In the genomic region with DNA sequence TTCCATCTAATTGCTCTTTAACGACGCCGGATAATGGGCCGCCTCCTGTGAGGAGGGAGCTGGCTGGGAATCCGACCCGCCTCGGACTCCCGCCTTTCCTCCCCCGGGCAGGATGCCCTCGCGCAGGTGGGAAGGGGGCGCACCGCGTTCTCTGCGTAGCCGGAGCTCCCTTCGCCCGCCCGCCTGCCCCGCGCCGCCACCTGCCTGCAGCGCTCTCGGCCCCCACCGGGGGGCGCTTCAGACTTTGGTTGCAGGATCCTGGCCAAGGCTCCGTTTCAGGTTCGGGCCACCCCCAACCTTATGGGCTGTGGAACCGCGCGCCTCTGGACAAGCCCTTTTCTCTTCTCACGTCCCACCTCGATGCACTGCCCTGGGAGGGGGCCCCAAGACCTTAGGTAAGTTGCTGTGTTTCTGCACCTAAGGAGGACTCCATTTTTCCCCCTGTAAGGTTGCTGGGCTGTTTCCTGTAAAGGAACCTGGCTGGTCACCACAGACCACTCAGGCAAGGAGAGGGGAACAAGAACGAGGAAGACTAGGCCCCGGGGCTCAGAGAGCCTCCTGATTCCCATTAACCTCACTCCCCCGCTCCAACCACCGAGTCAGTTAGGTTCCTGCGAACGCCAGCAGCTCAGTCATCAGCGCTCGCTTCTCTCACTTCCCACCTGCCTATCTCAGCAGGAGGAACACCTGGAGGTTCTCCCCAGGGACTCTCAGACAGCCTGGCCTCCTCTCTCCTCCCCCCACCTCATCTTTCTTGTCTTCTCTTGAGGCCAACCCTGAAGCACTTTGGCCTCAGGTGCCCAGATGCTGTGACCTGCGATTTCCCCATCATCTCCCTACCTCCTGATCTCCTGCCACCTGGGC, we compare ENCODE assay signal across 1 cellular context.
TF ChIP-seq lines count a peak whose summit lies in the region.

No MANE protein-coding gene starts in this region.

TF ChIP-seq in HepG2, 621 proteins besides CTCF, POLR2A, EP300 and RAD21 (continued from another document and continues in another):
- TF ChIP-seq, protein P1, sequence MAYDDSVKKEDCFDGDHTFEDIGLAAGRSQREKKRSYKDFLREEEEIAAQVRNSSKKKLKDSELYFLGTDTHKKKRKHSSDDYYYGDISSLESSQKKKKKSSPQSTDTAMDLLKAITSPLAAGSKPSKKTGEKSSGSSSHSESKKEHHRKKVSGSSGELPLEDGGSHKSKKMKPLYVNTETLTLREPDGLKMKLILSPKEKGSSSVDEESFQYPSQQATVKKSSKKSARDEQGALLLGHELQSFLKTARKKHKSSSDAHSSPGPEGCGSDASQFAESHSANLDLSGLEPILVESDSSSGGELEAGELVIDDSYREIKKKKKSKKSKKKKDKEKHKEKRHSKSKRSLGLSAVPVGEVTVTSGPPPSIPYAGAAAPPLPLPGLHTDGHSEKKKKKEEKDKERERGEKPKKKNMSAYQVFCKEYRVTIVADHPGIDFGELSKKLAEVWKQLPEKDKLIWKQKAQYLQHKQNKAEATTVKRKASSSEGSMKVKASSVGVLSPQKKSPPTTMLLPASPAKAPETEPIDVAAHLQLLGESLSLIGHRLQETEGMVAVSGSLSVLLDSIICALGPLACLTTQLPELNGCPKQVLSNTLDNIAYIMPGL (CRISPR knock-in tag; IDR thresholded peaks at IDR 0.05; ENCODE audit: borderline replicate concordance in 1 of 2, low read depth in 1 of 2), result peak; percentile 50 to 78; a peak in 3 of 4 replicates
- TF ChIP-seq, protein P2, sequence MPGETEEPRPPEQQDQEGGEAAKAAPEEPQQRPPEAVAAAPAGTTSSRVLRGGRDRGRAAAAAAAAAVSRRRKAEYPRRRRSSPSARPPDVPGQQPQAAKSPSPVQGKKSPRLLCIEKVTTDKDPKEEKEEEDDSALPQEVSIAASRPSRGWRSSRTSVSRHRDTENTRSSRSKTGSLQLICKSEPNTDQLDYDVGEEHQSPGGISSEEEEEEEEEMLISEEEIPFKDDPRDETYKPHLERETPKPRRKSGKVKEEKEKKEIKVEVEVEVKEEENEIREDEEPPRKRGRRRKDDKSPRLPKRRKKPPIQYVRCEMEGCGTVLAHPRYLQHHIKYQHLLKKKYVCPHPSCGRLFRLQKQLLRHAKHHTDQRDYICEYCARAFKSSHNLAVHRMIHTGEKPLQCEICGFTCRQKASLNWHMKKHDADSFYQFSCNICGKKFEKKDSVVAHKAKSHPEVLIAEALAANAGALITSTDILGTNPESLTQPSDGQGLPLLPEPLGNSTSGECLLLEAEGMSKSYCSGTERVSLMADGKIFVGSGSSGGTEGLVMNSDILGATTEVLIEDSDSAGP (CRISPR knock-in tag; IDR thresholded peaks at IDR 0.05; ENCODE audit: borderline replicate concordance), result peak; percentile 41; the same call in 1 of the 2 replicates
- TF ChIP-seq HNRNPLL (IDR thresholded peaks at IDR 0.05; ENCODE audit: low read depth, low read length, poor library complexity, severe bottlenecking) (peak; percentile 95), MAZ (IDR thresholded peaks at IDR 0.05; ENCODE audit: borderline replicate concordance, low read depth, low read length) (0 out of 2 replicates have a peak, but pooled peaks have one; percentile 32), MAZ (CRISPR knock-in tag; IDR thresholded peaks at IDR 0.05; ENCODE audit: low read depth) (0 out of 2 replicates have a peak, but pooled peaks have one; percentile 35), NFIB (CRISPR knock-in tag; IDR thresholded peaks at IDR 0.05; ENCODE audit: borderline replicate concordance) (no peak), SALL2 (CRISPR knock-in tag; IDR thresholded peaks at IDR 0.05) (peak; percentile 52; the same call in 1 of the 2 replicates), ZNF766 (CRISPR knock-in tag; IDR thresholded peaks at IDR 0.05; ENCODE audit: borderline replicate concordance) (0 out of 2 replicates have a peak, but pooled peaks have one; percentile 39), PCBP2 (optimal IDR thresholded peaks at IDR 0.05; ENCODE audit: low read depth, low read length, poor library complexity, severe bottlenecking) (no peak), ZNF205 (CRISPR knock-in tag; IDR thresholded peaks at IDR 0.05) (0 out of 2 replicates have a peak, but pooled peaks have one; percentile 50), ZSCAN20 (CRISPR knock-in tag; IDR thresholded peaks at IDR 0.05; ENCODE audit: borderline replicate concordance) (peak; percentile 44; the same call in 1 of the 2 replicates), ZFX (CRISPR knock-in tag; IDR thresholded peaks at IDR 0.05; ENCODE audit: low read depth) (no peak), ZZZ3 (CRISPR knock-in tag; IDR thresholded peaks at IDR 0.05; ENCODE audit: borderline replicate concordance) (no peak), YY1 (IDR thresholded peaks at IDR 0.05; ENCODE audit: insufficient read depth, insufficient replicate concordance, low read depth, low read length) (peak; percentile 19), PLRG1 (conservative IDR thresholded peaks at IDR 0.05) (no peak), SMC3 (IDR thresholded peaks at IDR 0.05; ENCODE audit: low read length) (peak; percentile 28; the same call in 1 of the 2 replicates), MIXL1 (CRISPR knock-in tag; IDR thresholded peaks at IDR 0.05) (no peak), KDM2A (CRISPR knock-in tag; IDR thresholded peaks at IDR 0.05; ENCODE audit: borderline replicate concordance, low read depth) (peak; percentile 58; the same call in 1 of the 2 replicates), KAT2B (IDR thresholded peaks at IDR 0.05; ENCODE audit: borderline replicate concordance, low read depth, low read length) (no peak)
- TF ChIP-seq, protein P3, sequence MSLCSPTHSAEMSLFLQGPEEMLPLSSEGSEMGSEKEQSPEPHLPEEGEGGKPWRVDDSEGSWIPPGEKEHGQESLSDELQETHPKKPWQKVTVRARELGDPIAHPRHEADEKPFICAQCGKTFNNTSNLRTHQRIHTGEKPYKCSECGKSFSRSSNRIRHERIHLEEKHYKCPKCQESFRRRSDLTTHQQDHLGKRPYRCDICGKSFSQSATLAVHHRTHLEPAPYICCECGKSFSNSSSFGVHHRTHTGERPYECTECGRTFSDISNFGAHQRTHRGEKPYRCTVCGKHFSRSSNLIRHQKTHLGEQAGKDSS (CRISPR knock-in tag; IDR thresholded peaks at IDR 0.05; ENCODE audit: borderline replicate concordance, low read depth), result no peak
- TF ChIP-seq, protein P4, sequence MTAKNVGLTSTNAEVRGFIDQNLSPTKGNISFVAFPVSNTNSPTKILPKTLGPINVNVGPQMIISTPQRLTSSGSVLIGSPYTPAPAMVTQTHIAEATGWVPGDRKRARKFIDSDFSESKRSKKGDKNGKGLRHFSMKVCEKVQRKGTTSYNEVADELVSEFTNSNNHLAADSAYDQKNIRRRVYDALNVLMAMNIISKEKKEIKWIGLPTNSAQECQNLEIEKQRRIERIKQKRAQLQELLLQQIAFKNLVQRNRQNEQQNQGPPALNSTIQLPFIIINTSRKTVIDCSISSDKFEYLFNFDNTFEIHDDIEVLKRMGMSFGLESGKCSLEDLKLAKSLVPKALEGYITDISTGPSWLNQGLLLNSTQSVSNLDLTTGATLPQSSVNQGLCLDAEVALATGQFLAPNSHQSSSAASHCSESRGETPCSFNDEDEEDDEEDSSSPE (CRISPR knock-in tag; IDR thresholded peaks at IDR 0.05), result peak; percentile 55; the same call in 1 of the 2 replicates
- TF ChIP-seq, protein P5, sequence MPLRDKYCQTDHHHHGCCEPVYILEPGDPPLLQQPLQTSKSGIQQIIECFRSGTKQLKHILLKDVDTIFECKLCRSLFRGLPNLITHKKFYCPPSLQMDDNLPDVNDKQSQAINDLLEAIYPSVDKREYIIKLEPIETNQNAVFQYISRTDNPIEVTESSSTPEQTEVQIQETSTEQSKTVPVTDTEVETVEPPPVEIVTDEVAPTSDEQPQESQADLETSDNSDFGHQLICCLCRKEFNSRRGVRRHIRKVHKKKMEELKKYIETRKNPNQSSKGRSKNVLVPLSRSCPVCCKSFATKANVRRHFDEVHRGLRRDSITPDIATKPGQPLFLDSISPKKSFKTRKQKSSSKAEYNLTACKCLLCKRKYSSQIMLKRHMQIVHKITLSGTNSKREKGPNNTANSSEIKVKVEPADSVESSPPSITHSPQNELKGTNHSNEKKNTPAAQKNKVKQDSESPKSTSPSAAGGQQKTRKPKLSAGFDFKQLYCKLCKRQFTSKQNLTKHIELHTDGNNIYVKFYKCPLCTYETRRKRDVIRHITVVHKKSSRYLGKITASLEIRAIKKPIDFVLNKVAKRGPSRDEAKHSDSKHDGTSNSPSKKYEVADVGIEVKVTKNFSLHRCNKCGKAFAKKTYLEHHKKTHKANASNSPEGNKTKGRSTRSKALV (CRISPR knock-in tag; IDR thresholded peaks at IDR 0.05), result peak; percentile 33; the same call in 1 of the 2 replicates
- TF ChIP-seq, protein P6, sequence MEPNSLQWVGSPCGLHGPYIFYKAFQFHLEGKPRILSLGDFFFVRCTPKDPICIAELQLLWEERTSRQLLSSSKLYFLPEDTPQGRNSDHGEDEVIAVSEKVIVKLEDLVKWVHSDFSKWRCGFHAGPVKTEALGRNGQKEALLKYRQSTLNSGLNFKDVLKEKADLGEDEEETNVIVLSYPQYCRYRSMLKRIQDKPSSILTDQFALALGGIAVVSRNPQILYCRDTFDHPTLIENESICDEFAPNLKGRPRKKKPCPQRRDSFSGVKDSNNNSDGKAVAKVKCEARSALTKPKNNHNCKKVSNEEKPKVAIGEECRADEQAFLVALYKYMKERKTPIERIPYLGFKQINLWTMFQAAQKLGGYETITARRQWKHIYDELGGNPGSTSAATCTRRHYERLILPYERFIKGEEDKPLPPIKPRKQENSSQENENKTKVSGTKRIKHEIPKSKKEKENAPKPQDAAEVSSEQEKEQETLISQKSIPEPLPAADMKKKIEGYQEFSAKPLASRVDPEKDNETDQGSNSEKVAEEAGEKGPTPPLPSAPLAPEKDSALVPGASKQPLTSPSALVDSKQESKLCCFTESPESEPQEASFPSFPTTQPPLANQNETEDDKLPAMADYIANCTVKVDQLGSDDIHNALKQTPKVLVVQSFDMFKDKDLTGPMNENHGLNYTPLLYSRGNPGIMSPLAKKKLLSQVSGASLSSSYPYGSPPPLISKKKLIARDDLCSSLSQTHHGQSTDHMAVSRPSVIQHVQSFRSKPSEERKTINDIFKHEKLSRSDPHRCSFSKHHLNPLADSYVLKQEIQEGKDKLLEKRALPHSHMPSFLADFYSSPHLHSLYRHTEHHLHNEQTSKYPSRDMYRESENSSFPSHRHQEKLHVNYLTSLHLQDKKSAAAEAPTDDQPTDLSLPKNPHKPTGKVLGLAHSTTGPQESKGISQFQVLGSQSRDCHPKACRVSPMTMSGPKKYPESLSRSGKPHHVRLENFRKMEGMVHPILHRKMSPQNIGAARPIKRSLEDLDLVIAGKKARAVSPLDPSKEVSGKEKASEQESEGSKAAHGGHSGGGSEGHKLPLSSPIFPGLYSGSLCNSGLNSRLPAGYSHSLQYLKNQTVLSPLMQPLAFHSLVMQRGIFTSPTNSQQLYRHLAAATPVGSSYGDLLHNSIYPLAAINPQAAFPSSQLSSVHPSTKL (CRISPR knock-in tag; IDR thresholded peaks at IDR 0.05), result 0 out of 2 replicates have a peak, but pooled peaks have one; percentile 9
- TF ChIP-seq, protein P7, sequence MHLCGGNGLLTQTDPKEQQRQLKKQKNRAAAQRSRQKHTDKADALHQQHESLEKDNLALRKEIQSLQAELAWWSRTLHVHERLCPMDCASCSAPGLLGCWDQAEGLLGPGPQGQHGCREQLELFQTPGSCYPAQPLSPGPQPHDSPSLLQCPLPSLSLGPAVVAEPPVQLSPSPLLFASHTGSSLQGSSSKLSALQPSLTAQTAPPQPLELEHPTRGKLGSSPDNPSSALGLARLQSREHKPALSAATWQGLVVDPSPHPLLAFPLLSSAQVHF (CRISPR knock-in tag; IDR thresholded peaks at IDR 0.05), result no peak
- TF ChIP-seq, protein P8, sequence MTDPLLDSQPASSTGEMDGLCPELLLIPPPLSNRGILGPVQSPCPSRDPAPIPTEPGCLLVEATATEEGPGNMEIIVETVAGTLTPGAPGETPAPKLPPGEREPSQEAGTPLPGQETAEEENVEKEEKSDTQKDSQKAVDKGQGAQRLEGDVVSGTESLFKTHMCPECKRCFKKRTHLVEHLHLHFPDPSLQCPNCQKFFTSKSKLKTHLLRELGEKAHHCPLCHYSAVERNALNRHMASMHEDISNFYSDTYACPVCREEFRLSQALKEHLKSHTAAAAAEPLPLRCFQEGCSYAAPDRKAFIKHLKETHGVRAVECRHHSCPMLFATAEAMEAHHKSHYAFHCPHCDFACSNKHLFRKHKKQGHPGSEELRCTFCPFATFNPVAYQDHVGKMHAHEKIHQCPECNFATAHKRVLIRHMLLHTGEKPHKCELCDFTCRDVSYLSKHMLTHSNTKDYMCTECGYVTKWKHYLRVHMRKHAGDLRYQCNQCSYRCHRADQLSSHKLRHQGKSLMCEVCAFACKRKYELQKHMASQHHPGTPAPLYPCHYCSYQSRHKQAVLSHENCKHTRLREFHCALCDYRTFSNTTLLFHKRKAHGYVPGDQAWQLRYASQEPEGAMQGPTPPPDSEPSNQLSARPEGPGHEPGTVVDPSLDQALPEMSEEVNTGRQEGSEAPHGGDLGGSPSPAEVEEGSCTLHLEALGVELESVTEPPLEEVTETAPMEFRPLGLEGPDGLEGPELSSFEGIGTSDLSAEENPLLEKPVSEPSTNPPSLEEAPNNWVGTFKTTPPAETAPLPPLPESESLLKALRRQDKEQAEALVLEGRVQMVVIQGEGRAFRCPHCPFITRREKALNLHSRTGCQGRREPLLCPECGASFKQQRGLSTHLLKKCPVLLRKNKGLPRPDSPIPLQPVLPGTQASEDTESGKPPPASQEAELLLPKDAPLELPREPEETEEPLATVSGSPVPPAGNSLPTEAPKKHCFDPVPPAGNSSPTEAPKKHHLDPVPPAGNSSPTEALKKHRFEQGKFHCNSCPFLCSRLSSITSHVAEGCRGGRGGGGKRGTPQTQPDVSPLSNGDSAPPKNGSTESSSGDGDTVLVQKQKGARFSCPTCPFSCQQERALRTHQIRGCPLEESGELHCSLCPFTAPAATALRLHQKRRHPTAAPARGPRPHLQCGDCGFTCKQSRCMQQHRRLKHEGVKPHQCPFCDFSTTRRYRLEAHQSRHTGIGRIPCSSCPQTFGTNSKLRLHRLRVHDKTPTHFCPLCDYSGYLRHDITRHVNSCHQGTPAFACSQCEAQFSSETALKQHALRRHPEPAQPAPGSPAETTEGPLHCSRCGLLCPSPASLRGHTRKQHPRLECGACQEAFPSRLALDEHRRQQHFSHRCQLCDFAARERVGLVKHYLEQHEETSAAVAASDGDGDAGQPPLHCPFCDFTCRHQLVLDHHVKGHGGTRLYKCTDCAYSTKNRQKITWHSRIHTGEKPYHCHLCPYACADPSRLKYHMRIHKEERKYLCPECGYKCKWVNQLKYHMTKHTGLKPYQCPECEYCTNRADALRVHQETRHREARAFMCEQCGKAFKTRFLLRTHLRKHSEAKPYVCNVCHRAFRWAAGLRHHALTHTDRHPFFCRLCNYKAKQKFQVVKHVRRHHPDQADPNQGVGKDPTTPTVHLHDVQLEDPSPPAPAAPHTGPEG (CRISPR knock-in tag; IDR thresholded peaks at IDR 0.05), result peak; percentile 96
- TF ChIP-seq, protein P9, sequence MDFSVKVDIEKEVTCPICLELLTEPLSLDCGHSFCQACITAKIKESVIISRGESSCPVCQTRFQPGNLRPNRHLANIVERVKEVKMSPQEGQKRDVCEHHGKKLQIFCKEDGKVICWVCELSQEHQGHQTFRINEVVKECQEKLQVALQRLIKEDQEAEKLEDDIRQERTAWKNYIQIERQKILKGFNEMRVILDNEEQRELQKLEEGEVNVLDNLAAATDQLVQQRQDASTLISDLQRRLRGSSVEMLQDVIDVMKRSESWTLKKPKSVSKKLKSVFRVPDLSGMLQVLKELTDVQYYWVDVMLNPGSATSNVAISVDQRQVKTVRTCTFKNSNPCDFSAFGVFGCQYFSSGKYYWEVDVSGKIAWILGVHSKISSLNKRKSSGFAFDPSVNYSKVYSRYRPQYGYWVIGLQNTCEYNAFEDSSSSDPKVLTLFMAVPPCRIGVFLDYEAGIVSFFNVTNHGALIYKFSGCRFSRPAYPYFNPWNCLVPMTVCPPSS (IDR thresholded peaks at IDR 0.05), result no peak
